1 cellular context compared by ENCODE assay signal in genomic region chr1:156490401-156491032, GRCh38.
TF ChIP-seq lines count a peak whose summit lies in the region.

No MANE protein-coding gene starts in this region.

TF ChIP-seq in HEK293, 187 proteins besides CTCF, POLR2A, EP300 and RAD21 (continued from another document):
- TF ChIP-seq, protein P1, sequence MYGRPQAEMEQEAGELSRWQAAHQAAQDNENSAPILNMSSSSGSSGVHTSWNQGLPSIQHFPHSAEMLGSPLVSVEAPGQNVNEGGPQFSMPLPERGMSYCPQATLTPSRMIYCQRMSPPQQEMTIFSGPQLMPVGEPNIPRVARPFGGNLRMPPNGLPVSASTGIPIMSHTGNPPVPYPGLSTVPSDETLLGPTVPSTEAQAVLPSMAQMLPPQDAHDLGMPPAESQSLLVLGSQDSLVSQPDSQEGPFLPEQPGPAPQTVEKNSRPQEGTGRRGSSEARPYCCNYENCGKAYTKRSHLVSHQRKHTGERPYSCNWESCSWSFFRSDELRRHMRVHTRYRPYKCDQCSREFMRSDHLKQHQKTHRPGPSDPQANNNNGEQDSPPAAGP (tag by site-specific recombination; IDR thresholded peaks at IDR 0.05), result 0 out of 2 replicates have a peak, but pooled peaks have one; percentile 43
